Comparison of ENCODE assay signal across 8 cellular contexts in the genomic region with DNA sequence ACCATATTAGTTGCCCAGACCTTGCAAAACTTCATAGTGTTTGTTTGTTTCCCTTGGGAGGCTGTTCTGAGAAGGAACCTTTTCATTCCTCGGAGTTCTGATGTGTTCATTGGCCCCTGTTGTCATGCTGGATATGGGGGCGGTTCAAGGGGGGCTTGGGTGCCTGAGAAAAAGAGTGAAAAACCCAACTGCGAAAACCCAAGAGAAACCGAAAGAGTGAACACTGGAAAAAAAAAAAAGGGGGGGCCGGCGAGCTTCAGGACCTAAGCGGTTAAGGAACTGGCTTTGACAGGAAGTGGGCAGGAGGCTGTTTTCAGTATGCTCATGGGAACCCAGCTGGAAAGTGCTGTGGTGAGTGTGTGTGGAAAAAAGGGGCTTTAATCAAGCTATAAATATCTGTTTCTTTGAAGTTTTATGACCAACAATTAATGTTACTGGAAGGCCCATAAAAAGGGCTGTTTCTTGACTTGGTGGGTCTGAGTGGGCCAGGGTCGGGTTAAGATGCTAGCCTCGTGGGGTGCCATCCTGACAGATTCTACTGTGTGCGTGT.
A peak's percentile ranks its signal among the peaks of the same experiment; 100 is the strongest.
DNase-seq lines count a peak whose midpoint lies in the region; ATAC-seq and TF ChIP-seq lines count a peak whose summit lies in the region.

No MANE protein-coding gene starts in this region.

- no peaks in the 10 kb centered on the region for H3K36me3 Mint-ChIP-seq in T-cell
- no peaks in the 10 kb centered on the region for H3K36me3 Mint-ChIP-seq in WTC11

- no peaks in the 10 kb centered on the region for H3K27me3 ChIP-seq in effector memory CD4-positive, alpha-beta T cell (replicated peaks; ENCODE audit: control insufficient read depth, insufficient read depth, low read length, poor library complexity, severe bottlenecking)

- no peaks in the 10 kb centered on the region for H3K9me3 ChIP-seq in effector memory CD4-positive, alpha-beta T cell (ENCODE audit: control insufficient read depth, low read length)

- peaks cover 49 to 61% (median 59%) of the 10 kb centered on the region in 3 donors for H3K4me1 Mint-ChIP-seq in T-cell
- H3K4me1 Mint-ChIP-seq in WTC11 = peaks cover 3% of the 10 kb centered on the region

- H3K4me1 ChIP-seq in effector memory CD4-positive, alpha-beta T cell (ENCODE audit: control insufficient read depth, insufficient read depth, low read length, poor library complexity, severe bottlenecking) = peaks cover 28% of the 10 kb centered on the region

- ATAC-seq in GM21423 (IDR thresholded peaks at IDR 0.05; ENCODE audit: unreplicated experiment) (peak; percentile 75), T-cell (replicated peaks in 1 of 4) (peak; percentile 37 to 78 (median 59)), HG03097 (IDR thresholded peaks at IDR 0.05; ENCODE audit: low FRiP score, unreplicated experiment) (no peak), WTC11 (no peak)

- no peaks in the 10 kb centered on the region for H3K36me3 ChIP-seq in effector memory CD4-positive, alpha-beta T cell (ENCODE audit: control insufficient read depth, insufficient read depth, low read length)

- POLR2A ChIA-PET in T-cell (lab: Charles Lee) = no interaction called here
- POLR2A ChIA-PET in WTC11 (lab: Charles Lee) = no interaction called here

- no peak for TF ChIP-seq CTCF in WTC11 (IDR thresholded peaks at IDR 0.05)

- H3K27ac Mint-ChIP-seq in T-cell (peak overlapping the region; percentile 71 to 82), WTC11 (no peak overlapping the region)

- no peaks in the 10 kb centered on the region for H3K9me3 Mint-ChIP-seq in T-cell
- H3K9me3 Mint-ChIP-seq in WTC11 = no peaks in the 10 kb centered on the region

- H3K4me3 ChIP-seq in effector memory CD4-positive, alpha-beta T cell (ENCODE audit: insufficient read depth, low read depth, low read length, poor library complexity, severe bottlenecking) = peak overlapping the region; percentile 54

- H3K27ac ChIP-seq in effector memory CD4-positive, alpha-beta T cell (ENCODE audit: insufficient read depth, low read length, poor library complexity, severe bottlenecking) = no peak overlapping the region

- peak in 27 of 34 experiments; percentile 2 to 44 (median 20) for DNase-seq in T-cell
- DNase-seq in effector memory CD4-positive, alpha-beta T cell = peak in 2 of 3 donors; percentile 8 to 25
- DNase-seq in stimulated activated CD8-positive, alpha-beta memory T cell treated with anti-CD3 and anti-CD28 coated beads, Interleukin-4, amount 100 ng/mL, for 24 hours (ENCODE audit: low read depth) = peak; percentile 51
- no peak for DNase-seq in WTC11 (ENCODE audit: low spot score)
- no peak for DNase-seq in NCI-H446 (lab: John Stamatoyannopoulos, UW)
- DNase-seq in hippocampal formation (lab: John Stamatoyannopoulos, UW) = no peak

- CTCF ChIA-PET in T-cell (lab: Charles Lee) (interaction anchor here (0.6 to 1.0 kb wide), 4 partner anchors 38 to 512 kb away, joined by 3 to 8 read pairs (median 4); no protein-coding TSS in a partner anchor), WTC11 (lab: Charles Lee) (no interaction called here)

- H3K4me3 Mint-ChIP-seq in T-cell = peak overlapping the region; percentile 65 to 74 (median 72)
- H3K4me3 Mint-ChIP-seq in WTC11 = no peak overlapping the region

- H3K27me3 Mint-ChIP-seq in T-cell (no peaks in the 10 kb centered on the region), WTC11 (ENCODE audit: low read depth) (no peaks in the 10 kb centered on the region; the same call in 1 of the 2 replicates)

TF ChIP-seq in WTC11, 78 proteins besides CTCF, POLR2A, EP300 and RAD21 (continues in another document):
- TF ChIP-seq, protein P1, sequence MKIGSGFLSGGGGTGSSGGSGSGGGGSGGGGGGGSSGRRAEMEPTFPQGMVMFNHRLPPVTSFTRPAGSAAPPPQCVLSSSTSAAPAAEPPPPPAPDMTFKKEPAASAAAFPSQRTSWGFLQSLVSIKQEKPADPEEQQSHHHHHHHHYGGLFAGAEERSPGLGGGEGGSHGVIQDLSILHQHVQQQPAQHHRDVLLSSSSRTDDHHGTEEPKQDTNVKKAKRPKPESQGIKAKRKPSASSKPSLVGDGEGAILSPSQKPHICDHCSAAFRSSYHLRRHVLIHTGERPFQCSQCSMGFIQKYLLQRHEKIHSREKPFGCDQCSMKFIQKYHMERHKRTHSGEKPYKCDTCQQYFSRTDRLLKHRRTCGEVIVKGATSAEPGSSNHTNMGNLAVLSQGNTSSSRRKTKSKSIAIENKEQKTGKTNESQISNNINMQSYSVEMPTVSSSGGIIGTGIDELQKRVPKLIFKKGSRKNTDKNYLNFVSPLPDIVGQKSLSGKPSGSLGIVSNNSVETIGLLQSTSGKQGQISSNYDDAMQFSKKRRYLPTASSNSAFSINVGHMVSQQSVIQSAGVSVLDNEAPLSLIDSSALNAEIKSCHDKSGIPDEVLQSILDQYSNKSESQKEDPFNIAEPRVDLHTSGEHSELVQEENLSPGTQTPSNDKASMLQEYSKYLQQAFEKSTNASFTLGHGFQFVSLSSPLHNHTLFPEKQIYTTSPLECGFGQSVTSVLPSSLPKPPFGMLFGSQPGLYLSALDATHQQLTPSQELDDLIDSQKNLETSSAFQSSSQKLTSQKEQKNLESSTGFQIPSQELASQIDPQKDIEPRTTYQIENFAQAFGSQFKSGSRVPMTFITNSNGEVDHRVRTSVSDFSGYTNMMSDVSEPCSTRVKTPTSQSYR (CRISPR knock-in tag; IDR thresholded peaks at IDR 0.05) = no peak
- TF ChIP-seq GABPB1 (CRISPR knock-in tag; IDR thresholded peaks at IDR 0.05) (no peak), ELF4 (CRISPR knock-in tag; IDR thresholded peaks at IDR 0.05; ENCODE audit: low read depth) (no peak), RORB (CRISPR knock-in tag; IDR thresholded peaks at IDR 0.05) (no peak), GRHL2 (CRISPR knock-in tag; IDR thresholded peaks at IDR 0.05; ENCODE audit: insufficient replicate concordance, severe bottlenecking) (no peak), ZNF263 (CRISPR knock-in tag; IDR thresholded peaks at IDR 0.05; ENCODE audit: low read depth) (no peak), NR3C1 (CRISPR knock-in tag; conservative IDR thresholded peaks at IDR 0.05; ENCODE audit: low read depth) (no peak)
- TF ChIP-seq, protein P2, sequence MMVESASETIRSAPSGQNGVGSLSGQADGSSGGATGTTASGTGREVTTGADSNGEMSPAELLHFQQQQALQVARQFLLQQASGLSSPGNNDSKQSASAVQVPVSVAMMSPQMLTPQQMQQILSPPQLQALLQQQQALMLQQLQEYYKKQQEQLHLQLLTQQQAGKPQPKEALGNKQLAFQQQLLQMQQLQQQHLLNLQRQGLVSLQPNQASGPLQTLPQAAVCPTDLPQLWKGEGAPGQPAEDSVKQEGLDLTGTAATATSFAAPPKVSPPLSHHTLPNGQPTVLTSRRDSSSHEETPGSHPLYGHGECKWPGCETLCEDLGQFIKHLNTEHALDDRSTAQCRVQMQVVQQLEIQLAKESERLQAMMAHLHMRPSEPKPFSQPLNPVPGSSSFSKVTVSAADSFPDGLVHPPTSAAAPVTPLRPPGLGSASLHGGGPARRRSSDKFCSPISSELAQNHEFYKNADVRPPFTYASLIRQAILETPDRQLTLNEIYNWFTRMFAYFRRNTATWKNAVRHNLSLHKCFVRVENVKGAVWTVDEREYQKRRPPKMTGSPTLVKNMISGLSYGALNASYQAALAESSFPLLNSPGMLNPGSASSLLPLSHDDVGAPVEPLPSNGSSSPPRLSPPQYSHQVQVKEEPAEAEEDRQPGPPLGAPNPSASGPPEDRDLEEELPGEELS (CRISPR knock-in tag; IDR thresholded peaks at IDR 0.05) = no peak
- TF ChIP-seq, protein P3, sequence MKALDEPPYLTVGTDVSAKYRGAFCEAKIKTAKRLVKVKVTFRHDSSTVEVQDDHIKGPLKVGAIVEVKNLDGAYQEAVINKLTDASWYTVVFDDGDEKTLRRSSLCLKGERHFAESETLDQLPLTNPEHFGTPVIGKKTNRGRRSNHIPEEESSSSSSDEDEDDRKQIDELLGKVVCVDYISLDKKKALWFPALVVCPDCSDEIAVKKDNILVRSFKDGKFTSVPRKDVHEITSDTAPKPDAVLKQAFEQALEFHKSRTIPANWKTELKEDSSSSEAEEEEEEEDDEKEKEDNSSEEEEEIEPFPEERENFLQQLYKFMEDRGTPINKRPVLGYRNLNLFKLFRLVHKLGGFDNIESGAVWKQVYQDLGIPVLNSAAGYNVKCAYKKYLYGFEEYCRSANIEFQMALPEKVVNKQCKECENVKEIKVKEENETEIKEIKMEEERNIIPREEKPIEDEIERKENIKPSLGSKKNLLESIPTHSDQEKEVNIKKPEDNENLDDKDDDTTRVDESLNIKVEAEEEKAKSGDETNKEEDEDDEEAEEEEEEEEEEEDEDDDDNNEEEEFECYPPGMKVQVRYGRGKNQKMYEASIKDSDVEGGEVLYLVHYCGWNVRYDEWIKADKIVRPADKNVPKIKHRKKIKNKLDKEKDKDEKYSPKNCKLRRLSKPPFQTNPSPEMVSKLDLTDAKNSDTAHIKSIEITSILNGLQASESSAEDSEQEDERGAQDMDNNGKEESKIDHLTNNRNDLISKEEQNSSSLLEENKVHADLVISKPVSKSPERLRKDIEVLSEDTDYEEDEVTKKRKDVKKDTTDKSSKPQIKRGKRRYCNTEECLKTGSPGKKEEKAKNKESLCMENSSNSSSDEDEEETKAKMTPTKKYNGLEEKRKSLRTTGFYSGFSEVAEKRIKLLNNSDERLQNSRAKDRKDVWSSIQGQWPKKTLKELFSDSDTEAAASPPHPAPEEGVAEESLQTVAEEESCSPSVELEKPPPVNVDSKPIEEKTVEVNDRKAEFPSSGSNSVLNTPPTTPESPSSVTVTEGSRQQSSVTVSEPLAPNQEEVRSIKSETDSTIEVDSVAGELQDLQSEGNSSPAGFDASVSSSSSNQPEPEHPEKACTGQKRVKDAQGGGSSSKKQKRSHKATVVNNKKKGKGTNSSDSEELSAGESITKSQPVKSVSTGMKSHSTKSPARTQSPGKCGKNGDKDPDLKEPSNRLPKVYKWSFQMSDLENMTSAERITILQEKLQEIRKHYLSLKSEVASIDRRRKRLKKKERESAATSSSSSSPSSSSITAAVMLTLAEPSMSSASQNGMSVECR (CRISPR knock-in tag; IDR thresholded peaks at IDR 0.05; ENCODE audit: borderline replicate concordance) = no peak
- TF ChIP-seq, protein P4, sequence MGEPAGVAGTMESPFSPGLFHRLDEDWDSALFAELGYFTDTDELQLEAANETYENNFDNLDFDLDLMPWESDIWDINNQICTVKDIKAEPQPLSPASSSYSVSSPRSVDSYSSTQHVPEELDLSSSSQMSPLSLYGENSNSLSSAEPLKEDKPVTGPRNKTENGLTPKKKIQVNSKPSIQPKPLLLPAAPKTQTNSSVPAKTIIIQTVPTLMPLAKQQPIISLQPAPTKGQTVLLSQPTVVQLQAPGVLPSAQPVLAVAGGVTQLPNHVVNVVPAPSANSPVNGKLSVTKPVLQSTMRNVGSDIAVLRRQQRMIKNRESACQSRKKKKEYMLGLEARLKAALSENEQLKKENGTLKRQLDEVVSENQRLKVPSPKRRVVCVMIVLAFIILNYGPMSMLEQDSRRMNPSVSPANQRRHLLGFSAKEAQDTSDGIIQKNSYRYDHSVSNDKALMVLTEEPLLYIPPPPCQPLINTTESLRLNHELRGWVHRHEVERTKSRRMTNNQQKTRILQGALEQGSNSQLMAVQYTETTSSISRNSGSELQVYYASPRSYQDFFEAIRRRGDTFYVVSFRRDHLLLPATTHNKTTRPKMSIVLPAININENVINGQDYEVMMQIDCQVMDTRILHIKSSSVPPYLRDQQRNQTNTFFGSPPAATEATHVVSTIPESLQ (CRISPR knock-in tag; IDR thresholded peaks at IDR 0.05) = no peak

Comparison
In these comparisons a context has a peak if more than half of its experiments do, and no peak if none do; other contexts are left out.
1. ATAC-seq: peak in GM21423 (single experiment) and T-cell (4 of 4); none in HG03097 (single experiment) and WTC11 (single experiment).
2. DNase-seq: peak in T-cell (27 of 34), effector memory CD4-positive, alpha-beta T cell (2 of 3) and stimulated activated CD8-positive, alpha-beta memory T cell treated with anti-CD3 and anti-CD28 coated beads, Interleukin-4, amount 100 ng/mL, for 24 hours (single experiment); none in WTC11 (single experiment), NCI-H446 (0 of 2) and hippocampal formation (0 of 2).